Comparison of ENCODE assay signal across 10 cellular contexts in the genomic region with DNA sequence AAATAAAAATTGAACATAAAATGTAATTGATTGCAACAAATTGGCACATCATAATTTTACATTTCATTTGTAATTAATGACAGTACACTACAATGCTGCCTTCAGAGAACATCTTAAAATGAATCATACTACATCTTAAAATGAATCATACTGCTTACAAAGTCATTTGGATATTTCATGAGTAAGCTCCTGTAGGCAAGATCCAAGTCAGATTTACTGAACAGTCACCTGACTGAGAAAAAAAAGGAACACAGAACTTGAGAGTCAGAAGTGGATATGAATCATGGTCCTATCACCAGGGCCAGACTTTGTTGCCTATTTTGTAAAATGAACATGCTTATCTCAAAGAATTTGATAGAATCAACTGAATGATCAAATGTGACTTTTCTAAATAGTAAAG. TPM values are rescaled to one million over a fixed set of nuclear protein-coding genes. Genes with fewer than 3 reads are reported as not detected.
A peak's percentile ranks its signal among the peaks of the same experiment; 100 is the strongest.
DNase-seq lines count a peak whose midpoint lies in the region; ATAC-seq and TF ChIP-seq lines count a peak whose summit lies in the region.
"Had no signal": no experiment of that assay in that cellular context is flagged by ENCODE, and none has a peak within 500 bp of the region (broad histone marks: within the 10 kb centered on the region; RNA-seq: fewer than 3 reads in every experiment).

No MANE protein-coding gene starts in this region.

- H3K36me3 ChIP-seq in mucosa of descending colon (ENCODE audit: low read depth) = no peaks in the 10 kb centered on the region
- H3K36me3 ChIP-seq in CD8-positive, alpha-beta memory T cell (ENCODE audit: insufficient read depth, low read length) = peaks cover 6% of the 10 kb centered on the region

- peaks cover 81% of the 10 kb centered on the region for H3K36me3 Mint-ChIP-seq in activated T-helper 17 cell treated with anti-CD3 and anti-CD28 coated beads, Interleukin-2, amount 50 U/mL, for 72 hours (ENCODE audit: low read depth)
- H3K36me3 Mint-ChIP-seq in CD8-positive, alpha-beta memory T cell = peaks cover 5 to 63% (median 27%) of the 10 kb centered on the region in 3 donors

- POLR2A ChIA-PET in CD8-positive, alpha-beta memory T cell (lab: Charles Lee) = no interaction called here

- no peaks in the 10 kb centered on the region for H3K27me3 Mint-ChIP-seq in activated T-helper 17 cell treated with anti-CD3 and anti-CD28 coated beads, Interleukin-2, amount 50 U/mL, for 72 hours
- no peaks in the 10 kb centered on the region for H3K27me3 Mint-ChIP-seq in CD8-positive, alpha-beta memory T cell
- H3K27me3 Mint-ChIP-seq: naive B cell had no signal

- H3K9me3 ChIP-seq in mucosa of descending colon = no peaks in the 10 kb centered on the region
- no peaks in the 10 kb centered on the region for H3K9me3 ChIP-seq in CD8-positive, alpha-beta memory T cell (ENCODE audit: low read length)
- H3K9me3 ChIP-seq: BLaER1 had no signal

- no peaks in the 10 kb centered on the region for H3K27me3 ChIP-seq in CD8-positive, alpha-beta memory T cell (ENCODE audit: insufficient read depth, low read length, poor library complexity, severe bottlenecking)
- H3K27me3 ChIP-seq: BLaER1 had no signal

- intact Hi-C loops in mucosa of descending colon (cut with DNase I, micrococcal nuclease) = no loop called here

- peaks cover 20% of the 10 kb centered on the region for H3K4me1 Mint-ChIP-seq in activated T-helper 17 cell treated with anti-CD3 and anti-CD28 coated beads, Interleukin-2, amount 50 U/mL, for 72 hours
- H3K4me1 Mint-ChIP-seq in CD8-positive, alpha-beta memory T cell = peaks cover 6 to 14% (median 7%) of the 10 kb centered on the region in 3 donors

- CTCF ChIA-PET in CD8-positive, alpha-beta memory T cell (lab: Charles Lee) = no interaction called here

- H3K4me1 ChIP-seq in mucosa of descending colon (ENCODE audit: low read depth) = no peaks in the 10 kb centered on the region
- no peaks in the 10 kb centered on the region for H3K4me1 ChIP-seq in CD8-positive, alpha-beta memory T cell (ENCODE audit: insufficient read depth, low read length)
- H3K4me1 ChIP-seq: BLaER1 had no signal

- H3K9me3 Mint-ChIP-seq in activated T-helper 17 cell treated with anti-CD3 and anti-CD28 coated beads, Interleukin-2, amount 50 U/mL, for 72 hours = no peaks in the 10 kb centered on the region
- H3K9me3 Mint-ChIP-seq in CD8-positive, alpha-beta memory T cell = no peaks in the 10 kb centered on the region
- H3K9me3 Mint-ChIP-seq: naive B cell had no signal

- DNase-seq in activated CD4-positive, CD25-positive, alpha-beta regulatory T cell (lab: John Stamatoyannopoulos, UW) = no peak
- DNase-seq in mucosa of descending colon (no peak), NCI-H526 (lab: John Stamatoyannopoulos, UW) (no peak)
- no peak for DNase-seq in CD8-positive, alpha-beta memory T cell
- DNase-seq: naive B cell had no signal

- no peak for TF ChIP-seq CTCF in mucosa of descending colon (IDR thresholded peaks at IDR 0.05)

- H3K27ac Mint-ChIP-seq in activated T-helper 17 cell treated with anti-CD3 and anti-CD28 coated beads, Interleukin-2, amount 50 U/mL, for 72 hours = peak overlapping the region; percentile 85
- H3K27ac Mint-ChIP-seq in CD8-positive, alpha-beta memory T cell = peak overlapping the region in 1 of 8 donors; percentile 17

- peak; percentile 96 for ATAC-seq in activated CD4-positive, CD25-positive, alpha-beta regulatory T cell treated with anti-CD3 and anti-CD28 coated beads, Interleukin-2, amount 50 U/mL, for 24 hours
- ATAC-seq in HG03095 (IDR thresholded peaks at IDR 0.05; ENCODE audit: unreplicated experiment) = peak; percentile 73
- peak; percentile 97 for ATAC-seq in activated T-helper 17 cell treated with anti-CD3 and anti-CD28 coated beads, Interleukin-2, amount 50 U/mL, for 72 hours (replicated peaks)
- ATAC-seq in mucosa of descending colon = peak; percentile 56
- ATAC-seq in HG03025 (IDR thresholded peaks at IDR 0.05; ENCODE audit: low FRiP score, unreplicated experiment) = no peak

- no peak overlapping the region for H3K4me3 ChIP-seq in mucosa of descending colon
- no peak overlapping the region for H3K4me3 ChIP-seq in CD8-positive, alpha-beta memory T cell (ENCODE audit: low read length)
- H3K4me3 ChIP-seq: BLaER1 had no signal

- H3K4me3 Mint-ChIP-seq in activated T-helper 17 cell treated with anti-CD3 and anti-CD28 coated beads, Interleukin-2, amount 50 U/mL, for 72 hours = peak overlapping the region; percentile 49
- H3K4me3 Mint-ChIP-seq in CD8-positive, alpha-beta memory T cell = no peak overlapping the region
- H3K4me3 Mint-ChIP-seq: naive B cell had no signal

- H3K27ac ChIP-seq in CD8-positive, alpha-beta memory T cell (ENCODE audit: low read depth, low read length) = no peak overlapping the region
- H3K27ac ChIP-seq: BLaER1 had no signal

RNA-seq across cellular contexts. Expression of a gene that starts 32.7 kb away (rescaled TPM):
- 1 to 10 TPM; 1.4 to 7.6 TPM for total RNA-seq in activated T-helper 17 cell treated with anti-CD3 and anti-CD28 coated beads, Interleukin-2, amount 50 U/mL, for 72 hours
- 10 to 100 TPM in 2 of 3 donors, 1 to 10 TPM in 1; 6.1 to 56.7 (median 18.6) TPM for total RNA-seq in mucosa of descending colon
- under 1 TPM; 0.82 to 0.96 TPM for total RNA-seq in CD8-positive, alpha-beta memory T cell
- polyA plus RNA-seq in CD8-positive, alpha-beta memory T cell = 12.1 TPM

RNA-seq across cellular contexts. Expression of a gene that starts 59.7 kb away (rescaled TPM):
- 10 to 100 TPM; 38.5 to 39.8 TPM for total RNA-seq in activated T-helper 17 cell treated with anti-CD3 and anti-CD28 coated beads, Interleukin-2, amount 50 U/mL, for 72 hours
- 10 to 100 TPM; 48.1 to 67.3 (median 54.6) TPM for total RNA-seq in mucosa of descending colon
- 10 to 100 TPM; 45.7 to 50.8 TPM for total RNA-seq in CD8-positive, alpha-beta memory T cell
- 75.2 TPM for polyA plus RNA-seq in CD8-positive, alpha-beta memory T cell
